26 cellular contexts compared by ENCODE assay signal in the genomic region with DNA sequence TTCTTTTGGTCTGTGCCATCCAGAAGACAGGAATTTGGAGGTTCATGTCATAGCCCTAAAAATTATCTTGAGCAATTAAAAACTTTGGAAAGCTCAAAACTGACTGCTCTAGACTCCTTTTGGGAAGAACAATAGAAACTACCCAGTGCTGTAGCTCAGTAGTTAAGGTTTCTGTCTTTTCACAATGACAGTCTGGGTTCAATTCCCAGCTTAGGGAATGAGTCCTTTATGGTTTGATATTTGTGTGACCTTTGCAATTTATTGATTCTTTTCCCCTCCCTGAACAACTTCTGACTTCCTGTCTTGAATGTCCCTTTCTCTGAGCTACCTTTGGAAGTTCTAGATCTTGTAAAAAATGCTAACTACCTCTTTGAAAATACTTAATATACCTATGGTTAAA.
"Had no signal": no experiment of that assay in that cellular context is flagged by ENCODE, and none has a peak within 500 bp of the region (broad histone marks: within the 10 kb centered on the region; RNA-seq: fewer than 3 reads in every experiment).

No MANE protein-coding gene starts in this region.

- ATAC-seq: activated CD4-positive, CD25-positive, alpha-beta regulatory T cell treated with anti-CD3 and anti-CD28 coated beads, Interleukin-2, amount 50 U/mL, for 24 hours; activated CD8-positive, alpha-beta T cell treated with anti-CD3 and anti-CD28 coated beads, Interleukin-2, amount 10 ng/mL, durations not matched to agents 7 days and 5 days; gastrocnemius medialis; left ventricle myocardium superior; naive thymus-derived CD8-positive, alpha-beta T cell; pancreas; sciatic nerve; stimulated activated memory B cell treated with anti-CD40 and anti-IgM and Interleukin-4, amounts not matched to agents 10 μg/mL and 1 μg/mL and 100 μg/mL, for 72 hours; upper lobe of right lung had no signal

- H3K9me3 ChIP-seq: ascending aorta, colonic mucosa, testis had no signal

- H3K36me3 Mint-ChIP-seq: activated naive CD4-positive, alpha-beta T cell treated with anti-CD3 and anti-CD28 coated beads, Interleukin-2, amount 10 ng/mL, durations not matched to agents 7 days and 5 days; stimulated activated memory B cell treated with anti-CD40 and anti-IgM and Interleukin-4, amounts not matched to agents 10 μg/mL and 1 μg/mL and 100 μg/mL, for 72 hours had no signal

- DNase-seq: activated CD4-positive, alpha-beta T cell treated with anti-CD3 and anti-CD28 coated beads, Interleukin-2, amount 10 ng/mL, durations not matched to agents 7 days and 5 days; activated CD8-positive, alpha-beta memory T cell treated with anti-CD3 and anti-CD28 coated beads, Interleukin-2, amount 50 U/mL, for 4 hours; activated CD8-positive, alpha-beta T cell treated with anti-CD3 and anti-CD28 coated beads, Interleukin-2, amount 10 ng/mL, durations not matched to agents 7 days and 5 days; activated effector memory CD4-positive, alpha-beta T cell treated with Interleukin-2 at 50 U/mL for 16 hours; activated naive CD4-positive, alpha-beta T cell treated with anti-CD3 and anti-CD28 coated beads, Interleukin-2, amount 10 ng/mL, durations not matched to agents 7 days and 5 days; activated T-cell treated with anti-CD3 and anti-CD28 coated beads, Interleukin-2, amount 50 U/mL, for 48 hours; colonic mucosa; endodermal cell; gastrocnemius medialis; head of caudate nucleus; left ventricle myocardium superior; mesendoderm; naive thymus-derived CD8-positive, alpha-beta T cell; pancreas; spleen; stimulated activated CD4-positive, alpha-beta T cell treated with anti-CD3 and anti-CD28 coated beads, Interleukin-4, amount 100 ng/mL, for 4 hours; testis; upper lobe of right lung had no signal

- H3K27ac ChIP-seq: ascending aorta, colonic mucosa, epithelial cell of prostate, gastrocnemius medialis, pancreas, spleen, testis, upper lobe of right lung had no signal

- H3K36me3 ChIP-seq: ascending aorta, colonic mucosa, gastrocnemius medialis, pancreas, spleen, upper lobe of right lung had no signal

- H3K4me3 ChIP-seq: ascending aorta, colonic mucosa, gastrocnemius medialis, pancreas, spleen, testis, upper lobe of right lung had no signal

- H3K27ac Mint-ChIP-seq: activated CD4-positive, alpha-beta T cell treated with anti-CD3 and anti-CD28 coated beads, Interleukin-2, amount 10 ng/mL, durations not matched to agents 7 days and 5 days; activated CD8-positive, alpha-beta T cell treated with anti-CD3 and anti-CD28 coated beads, Interleukin-2, amount 10 ng/mL, durations not matched to agents 7 days and 5 days; activated naive CD4-positive, alpha-beta T cell treated with anti-CD3 and anti-CD28 coated beads, Interleukin-2, amount 10 ng/mL, durations not matched to agents 7 days and 5 days; endodermal cell; naive thymus-derived CD8-positive, alpha-beta T cell; stimulated activated memory B cell treated with anti-CD40 and anti-IgM and Interleukin-4, amounts not matched to agents 10 μg/mL and 1 μg/mL and 100 μg/mL, for 72 hours; T-helper 1 cell treated with Interleukin-12 subunit alpha and Interleukin-12 subunit beta and Interleukin-4 antibody, amounts not matched to agents 30 μg/mL and 1 μg/mL, for 36 hours had no signal

- H3K4me3 Mint-ChIP-seq: activated CD4-positive, alpha-beta T cell treated with anti-CD3 and anti-CD28 coated beads, Interleukin-2, amount 10 ng/mL, durations not matched to agents 7 days and 5 days; activated CD8-positive, alpha-beta T cell treated with anti-CD3 and anti-CD28 coated beads, Interleukin-2, amount 10 ng/mL, durations not matched to agents 7 days and 5 days; activated naive CD4-positive, alpha-beta T cell treated with anti-CD3 and anti-CD28 coated beads, Interleukin-2, amount 10 ng/mL, durations not matched to agents 7 days and 5 days; central memory CD8-positive, alpha-beta T cell; endodermal cell; naive thymus-derived CD8-positive, alpha-beta T cell; stimulated activated memory B cell treated with anti-CD40 and anti-IgM and Interleukin-4, amounts not matched to agents 10 μg/mL and 1 μg/mL and 100 μg/mL, for 72 hours; T-helper 1 cell treated with Interleukin-12 subunit alpha and Interleukin-12 subunit beta and Interleukin-4 antibody, amounts not matched to agents 30 μg/mL and 1 μg/mL, for 36 hours had no signal

- H3K4me1 Mint-ChIP-seq: activated CD4-positive, alpha-beta T cell treated with anti-CD3 and anti-CD28 coated beads, Interleukin-2, amount 10 ng/mL, durations not matched to agents 7 days and 5 days; activated naive CD4-positive, alpha-beta T cell treated with anti-CD3 and anti-CD28 coated beads, Interleukin-2, amount 10 ng/mL, durations not matched to agents 7 days and 5 days; central memory CD8-positive, alpha-beta T cell; endodermal cell; naive thymus-derived CD8-positive, alpha-beta T cell; stimulated activated memory B cell treated with anti-CD40 and anti-IgM and Interleukin-4, amounts not matched to agents 10 μg/mL and 1 μg/mL and 100 μg/mL, for 72 hours had no signal

- FAIRE-seq: keratinocyte, pancreas had no signal

- H3K27me3 Mint-ChIP-seq: activated CD4-positive, alpha-beta T cell treated with anti-CD3 and anti-CD28 coated beads, Interleukin-2, amount 10 ng/mL, durations not matched to agents 7 days and 5 days; activated naive CD4-positive, alpha-beta T cell treated with anti-CD3 and anti-CD28 coated beads, Interleukin-2, amount 10 ng/mL, durations not matched to agents 7 days and 5 days; central memory CD8-positive, alpha-beta T cell; naive thymus-derived CD8-positive, alpha-beta T cell; stimulated activated memory B cell treated with anti-CD40 and anti-IgM and Interleukin-4, amounts not matched to agents 10 μg/mL and 1 μg/mL and 100 μg/mL, for 72 hours had no signal

- H3K4me1 ChIP-seq: ascending aorta, colonic mucosa, gastrocnemius medialis, pancreas, spleen, testis, upper lobe of right lung had no signal

- H3K27me3 ChIP-seq: ascending aorta, colonic mucosa, gastrocnemius medialis, pancreas, spleen, testis, upper lobe of right lung had no signal
